ENCODE assay signal across 1 cellular context in the genomic region with DNA sequence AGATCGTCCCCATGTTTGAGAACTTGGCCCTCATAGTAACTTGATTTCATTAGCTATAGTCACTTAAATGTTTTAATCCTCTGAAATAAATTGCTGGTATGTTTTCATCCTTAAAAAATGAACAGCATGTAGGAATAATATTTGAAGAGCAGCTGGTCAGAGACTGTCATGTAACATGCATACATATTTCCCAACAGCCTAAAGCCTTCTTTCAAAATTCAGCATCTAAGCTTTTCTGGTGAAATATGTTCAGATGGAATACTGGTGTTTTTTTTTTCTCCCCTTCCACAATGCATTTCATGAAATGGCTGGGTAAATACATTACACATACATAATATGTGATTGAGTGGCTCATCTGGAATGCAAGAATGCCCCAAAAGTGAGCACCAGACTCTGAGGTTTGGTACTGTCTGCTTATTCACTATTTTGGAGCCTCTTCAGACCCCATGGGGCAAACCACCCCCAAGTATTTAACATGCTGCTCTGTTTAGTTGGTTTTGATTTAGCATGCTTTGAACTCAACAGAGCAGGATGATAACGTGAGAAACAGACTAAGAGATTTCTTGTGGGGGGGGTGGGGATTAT.
TF ChIP-seq lines count a peak whose summit lies in the region.

No MANE protein-coding gene starts in this region.

TF ChIP-seq in IMR-90, 13 proteins besides CTCF, POLR2A, EP300 and RAD21 (continued from another document):
- TF ChIP-seq, protein P1, sequence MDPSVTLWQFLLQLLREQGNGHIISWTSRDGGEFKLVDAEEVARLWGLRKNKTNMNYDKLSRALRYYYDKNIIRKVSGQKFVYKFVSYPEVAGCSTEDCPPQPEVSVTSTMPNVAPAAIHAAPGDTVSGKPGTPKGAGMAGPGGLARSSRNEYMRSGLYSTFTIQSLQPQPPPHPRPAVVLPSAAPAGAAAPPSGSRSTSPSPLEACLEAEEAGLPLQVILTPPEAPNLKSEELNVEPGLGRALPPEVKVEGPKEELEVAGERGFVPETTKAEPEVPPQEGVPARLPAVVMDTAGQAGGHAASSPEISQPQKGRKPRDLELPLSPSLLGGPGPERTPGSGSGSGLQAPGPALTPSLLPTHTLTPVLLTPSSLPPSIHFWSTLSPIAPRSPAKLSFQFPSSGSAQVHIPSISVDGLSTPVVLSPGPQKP (IDR thresholded peaks at IDR 0.05; ENCODE audit: borderline replicate concordance, low read depth, low read length) = no peak
- no peak for TF ChIP-seq FOS (IDR thresholded peaks at IDR 0.05; ENCODE audit: low read depth, low read length)
